Comparison of ENCODE assay signal across 16 cellular contexts in genomic region chr9:93250185-93250584, GRCh38.
A peak's percentile ranks its signal among the peaks of the same experiment; 100 is the strongest.
DNase-seq lines count a peak whose midpoint lies in the region; ATAC-seq and TF ChIP-seq lines count a peak whose summit lies in the region.
"Had no signal": no experiment of that assay in that cellular context is flagged by ENCODE, and none has a peak within 500 bp of the region (broad histone marks: within the 10 kb centered on the region; RNA-seq: fewer than 3 reads in every experiment).

No MANE protein-coding gene starts in this region.

- peaks cover 16% of the 10 kb centered on the region for H3K9me3 Mint-ChIP-seq in glutamatergic neuron (ENCODE audit: unreplicated experiment)
- no peaks in the 10 kb centered on the region for H3K9me3 Mint-ChIP-seq in GM23338
- H3K9me3 Mint-ChIP-seq: CD8-positive, alpha-beta memory T cell had no signal

- no peak overlapping the region for H3K27ac ChIP-seq in spleen
- H3K27ac ChIP-seq in GM23338 (ENCODE audit: low read depth) = no peak overlapping the region
- H3K27ac ChIP-seq in stomach = no peak overlapping the region
- H3K27ac ChIP-seq: 22Rv1, BLaER1 had no signal

- H3K4me2 ChIP-seq in GM23338 = no peak overlapping the region
- H3K4me2 ChIP-seq: BLaER1 had no signal

- TF ChIP-seq CTCF in glutamatergic neuron (IDR thresholded peaks at IDR 0.05; ENCODE audit: partially characterized antibody, unreplicated experiment) (no peak), spleen (IDR thresholded peaks at IDR 0.05 in 8 of 11, conservative IDR thresholded peaks at IDR 0.05 in 3 of 11) (no peak), GM23338 (conservative IDR thresholded peaks at IDR 0.05; ENCODE audit: low read depth in 2 of 2) (no peak), stomach (IDR thresholded peaks at IDR 0.05) (no peak)

- ATAC-seq in Right ventricle myocardium inferior = no peak
- no peak for ATAC-seq in left ventricle myocardium superior
- ATAC-seq in GM23338 = no peak
- ATAC-seq in HG02938 (IDR thresholded peaks at IDR 0.05; ENCODE audit: unreplicated experiment) = no peak
- ATAC-seq: HCT116 had no signal

- H3K36me3 Mint-ChIP-seq in glutamatergic neuron (ENCODE audit: unreplicated experiment) (no peaks in the 10 kb centered on the region), GM23338 (ENCODE audit: low read depth) (peaks cover 9% of the 10 kb centered on the region; the same call in 2 of the 3 replicates)
- H3K36me3 Mint-ChIP-seq: CD8-positive, alpha-beta memory T cell had no signal

- H4K20me1 ChIP-seq in GM23338 (replicated peaks; ENCODE audit: insufficient read depth) = 0 out of 2 replicates have a peak, but pooled peaks cover 6% of the 10 kb centered on the region
- H4K20me1 ChIP-seq: BLaER1 had no signal

- H3K4me3 ChIP-seq in spleen (no peak overlapping the region), GM23338 (no peak overlapping the region), stomach (no peak overlapping the region)
- H3K4me3 ChIP-seq: BLaER1 had no signal

- no peaks in the 10 kb centered on the region for H3K27me3 ChIP-seq in spleen (replicated peaks in 1 of 7)
- no peaks in the 10 kb centered on the region for H3K27me3 ChIP-seq in GM23338 (ENCODE audit: insufficient read depth)
- H3K27me3 ChIP-seq in stomach = no peaks in the 10 kb centered on the region
- H3K27me3 ChIP-seq: BLaER1 had no signal

- H3K27me3 Mint-ChIP-seq in glutamatergic neuron (ENCODE audit: unreplicated experiment) = peaks cover 3% of the 10 kb centered on the region
- no peaks in the 10 kb centered on the region for H3K27me3 Mint-ChIP-seq in GM23338 (ENCODE audit: insufficient read depth, low read depth, poor library complexity)

- H3K4me3 Mint-ChIP-seq in glutamatergic neuron (ENCODE audit: unreplicated experiment) (no peak overlapping the region), GM23338 (no peak overlapping the region)
- H3K4me3 Mint-ChIP-seq: CD8-positive, alpha-beta memory T cell had no signal

- H3K36me3 ChIP-seq in spleen (peaks cover 0 to 4% (median 0%) of the 10 kb centered on the region in 6 donors), GM23338 (ENCODE audit: insufficient read depth) (no peaks in the 10 kb centered on the region), stomach (peaks cover 0 to 32% (median 3%) of the 10 kb centered on the region in 4 donors)

- H3K27ac Mint-ChIP-seq in glutamatergic neuron (ENCODE audit: unreplicated experiment) = peak overlapping the region; percentile 63
- H3K27ac Mint-ChIP-seq in GM23338 = no peak overlapping the region
- H3K27ac Mint-ChIP-seq: CD8-positive, alpha-beta memory T cell had no signal

- WGBS in spleen, 5 donors = 88 to 97% (median 94%) methylated on average over 4 of the region's 4 CpGs
- WGBS in stomach, 5 donors = 87 to 96% (median 91%) methylated on average over 4 of the region's 4 CpGs

- no peak for TF ChIP-seq EP300 in stomach (IDR thresholded peaks at IDR 0.05)

- no peaks in the 10 kb centered on the region for H3K9me2 ChIP-seq in GM23338 (ENCODE audit: insufficient read depth)

- DNase-seq in Right ventricle myocardium inferior (ENCODE audit: missing footprints) (peak; percentile 17), left ventricle myocardium superior (no peak), glutamatergic neuron (peak; percentile 2), spleen (peak; percentile 34), GM23338 (ENCODE audit: low spot score) (no peak), stomach (no peak)
- DNase-seq: AML-193; Caco-2; CD8-positive, alpha-beta memory T cell; DMS53; GF-D8; IMR-90 had no signal

- H3K9me3 ChIP-seq in spleen = no peaks in the 10 kb centered on the region
- H3K9me3 ChIP-seq in stomach = no peaks in the 10 kb centered on the region
- H3K9me3 ChIP-seq: BLaER1, Caco-2 had no signal

- H3K4me1 Mint-ChIP-seq in glutamatergic neuron (ENCODE audit: low read depth, unreplicated experiment) = peaks cover 36% of the 10 kb centered on the region
- peaks cover 11% of the 10 kb centered on the region; the same call in 2 of the 3 replicates for H3K4me1 Mint-ChIP-seq in GM23338

- intact Hi-C loops in Right ventricle myocardium inferior (cut with DNase I) (no loop called here), left ventricle myocardium superior (cut with micrococcal nuclease) (no loop called here), spleen (cut with DNase I; ENCODE audit: low total_unique reads) (no loop called here), stomach (cut with DNase I; ENCODE audit: low total_unique reads) (no loop called here)

- no peaks in the 10 kb centered on the region for H3F3A ChIP-seq in GM23338 (replicated peaks; ENCODE audit: low read depth)

- no peaks in the 10 kb centered on the region for H3K4me1 ChIP-seq in spleen
- peaks cover 9% of the 10 kb centered on the region; the same call in 1 of the 2 replicates for H3K4me1 ChIP-seq in GM23338 (ENCODE audit: insufficient read depth)
- peaks cover 0 to 13% (median 6%) of the 10 kb centered on the region in 4 donors for H3K4me1 ChIP-seq in stomach
- H3K4me1 ChIP-seq: Caco-2 had no signal

- TF ChIP-seq POLR2A in spleen (IDR thresholded peaks at IDR 0.05) (no peak), stomach (IDR thresholded peaks at IDR 0.05) (no peak)

- H3K79me2 ChIP-seq in GM23338 (replicated peaks; ENCODE audit: insufficient read depth) = no peaks in the 10 kb centered on the region

- no peak overlapping the region for H2AFZ ChIP-seq in GM23338

TF ChIP-seq in GM23338, 12 proteins besides CTCF, POLR2A, EP300 and RAD21 (continues in another document):
- no peak for TF ChIP-seq ETS1 (IDR thresholded peaks at IDR 0.05)
- TF ChIP-seq REST (IDR thresholded peaks at IDR 0.05; ENCODE audit: unreplicated experiment) = no peak
- no peak for TF ChIP-seq EZH2 (IDR thresholded peaks at IDR 0.05; ENCODE audit: low read depth, unreplicated experiment)
- TF ChIP-seq CREB1 (CRISPR knock-in tag; IDR thresholded peaks at IDR 0.05; ENCODE audit: low read depth) = no peak

Comparison
In these comparisons a context has a peak if more than half of its experiments do, and no peak if none do; other contexts are left out.
1. DNase-seq: peak in Right ventricle myocardium inferior (single experiment), glutamatergic neuron (single experiment) and spleen (single experiment); none in left ventricle myocardium superior (single experiment), GM23338 (single experiment) and stomach (single experiment).